Comparison of ENCODE assay signal across 7 cellular contexts in genomic region chr1:198088360-198089071, GRCh38.
A peak's percentile ranks its signal among the peaks of the same experiment; 100 is the strongest.
DNase-seq lines count a peak whose midpoint lies in the region; ATAC-seq, FAIRE-seq and TF ChIP-seq lines count a peak whose summit lies in the region.

No MANE protein-coding gene starts in this region.

- no peaks in the 10 kb centered on the region for H3K79me1 ChIP-seq in H1 (ENCODE audit: low read depth, low read length)

- no peak overlapping the region for H4K91ac ChIP-seq in H1 (replicated peaks; ENCODE audit: insufficient read length, low read length)

- ATAC-seq in naive B cell (ENCODE audit: low read depth in 2 of 2) (peak in 1 of 2 donors; percentile 27), HG03442 (IDR thresholded peaks at IDR 0.05; ENCODE audit: unreplicated experiment) (no peak)

- no peak overlapping the region for H2AK5ac ChIP-seq in H1 (ENCODE audit: low read depth, low read length)

- TF ChIP-seq EP300 in H1 (IDR thresholded peaks at IDR 0.05; ENCODE audit: borderline replicate concordance in 1 of 2, low read depth in 2 of 2, low read length in 2 of 2), result no peak

- H4K20me1 ChIP-seq in PC-9 (ENCODE audit: insufficient read depth) (no peaks in the 10 kb centered on the region), H1 (replicated peaks in 1 of 2; ENCODE audit: control insufficient read depth in 1 of 2, insufficient read depth in 2 of 2, low read length in 2 of 2) (no peaks in the 10 kb centered on the region)

- peak; percentile 81 for FAIRE-seq in H1 (lab: Jason Lieb, UNC)

- no peak for TF ChIP-seq POLR2A in H1 (IDR thresholded peaks at IDR 0.05; ENCODE audit: control extremely low read depth in 1 of 2, low read depth in 2 of 2, low read length in 2 of 2)

- no peak overlapping the region for H3K56ac ChIP-seq in H1 (replicated peaks; ENCODE audit: insufficient read length, low read depth, low read length)

- H2BK120ac ChIP-seq in H1 (replicated peaks; ENCODE audit: low read depth, low read length), result no peak overlapping the region

- TF ChIP-seq CTCF in PC-9 (conservative IDR thresholded peaks at IDR 0.05) (peak; percentile 75), H1 (IDR thresholded peaks at IDR 0.05; ENCODE audit: control extremely low read depth in 1 of 3, insufficient read depth in 1 of 3, low read depth in 1 of 3, low read length in 3 of 3) (peak in 2 of 3 experiments; percentile 26 to 52; a peak in 2 of 4 replicates)

- no TSS peak for BruUV-seq in PC-9 (replicated peaks; lab: Mats Ljungman, UMichigan)

- peak; percentile 65 for DNase-seq in ELR (ENCODE audit: low read depth)
- peak; percentile 35 for DNase-seq in H7
- peak in 1 of 2 experiments; percentile 16 for DNase-seq in PC-9
- no peak for DNase-seq in H1 (ENCODE audit: low read depth in 1 of 2, low spot score in 2 of 2)
- DNase-seq in naive B cell, result peak; percentile 25
- DNase-seq in amygdala (lab: John Stamatoyannopoulos, UW), result no peak

- peaks cover 0 to 5% (median 0%) of the 10 kb centered on the region in 3 donors for H3K27me3 Mint-ChIP-seq in naive B cell

- peak overlapping the region in 1 of 6 donors; percentile 28 for H3K27ac Mint-ChIP-seq in naive B cell

- H3K4me3 Mint-ChIP-seq in naive B cell, result peak overlapping the region in 1 of 8 donors; percentile 58

- no peak overlapping the region for H2BK12ac ChIP-seq in H1 (ENCODE audit: low read depth, low read length)

- H3K79me2 ChIP-seq in PC-9 (ENCODE audit: low read depth) (no peaks in the 10 kb centered on the region), H1 (ENCODE audit: control insufficient read depth in 1 of 2, insufficient read depth in 2 of 2, low read length in 2 of 2) (no peaks in the 10 kb centered on the region)

- H3K23ac ChIP-seq in H1 (ENCODE audit: insufficient read length), result no peak overlapping the region

- H3K9ac ChIP-seq in H1 (replicated peaks in 1 of 4; ENCODE audit: extremely low read depth in 1 of 4, low read depth in 3 of 4, low read length in 3 of 4), result no peak overlapping the region

- POLR2A ChIA-PET in PC-9 (lab: Charles Lee; ENCODE audit: unreplicated experiment), result no interaction called here
- POLR2A ChIA-PET in H1 (lab: Charles Lee; ENCODE audit: partially characterized antibody), result no interaction called here

- no peak overlapping the region for H4K5ac ChIP-seq in H1 (ENCODE audit: insufficient read length, low read depth, low read length)

- H3K27me3 ChIP-seq in H7 (ENCODE audit: control insufficient read depth, insufficient read depth, low read length) (no peaks in the 10 kb centered on the region), PC-9 (ENCODE audit: insufficient read depth, low read depth) (no peaks in the 10 kb centered on the region), H1 (replicated peaks in 1 of 4; ENCODE audit: control insufficient read depth in 3 of 4, extremely low read depth in 1 of 4, insufficient read depth in 3 of 4, low read length in 3 of 4) (no peaks in the 10 kb centered on the region)

- H3K36me3 ChIP-seq in H7 (replicated peaks; ENCODE audit: control insufficient read depth, insufficient read depth, low read length), result no peaks in the 10 kb centered on the region
- no peaks in the 10 kb centered on the region for H3K36me3 ChIP-seq in PC-9 (ENCODE audit: low read depth)
- H3K36me3 ChIP-seq in H1 (ENCODE audit: control insufficient read depth in 2 of 4, insufficient read depth in 4 of 4, low read length in 3 of 4), result no peaks in the 10 kb centered on the region

- H2BK5ac ChIP-seq in H1 (ENCODE audit: low read depth, low read length), result no peak overlapping the region

- no peaks in the 10 kb centered on the region for H3K9me2 ChIP-seq in PC-9 (ENCODE audit: insufficient read depth)

- H3K18ac ChIP-seq in H1 (ENCODE audit: extremely low read depth, low read length), result no peak overlapping the region

- H3K27ac ChIP-seq in PC-9 (no peak overlapping the region), H1 (ENCODE audit: low read depth, low read length) (no peak overlapping the region)

- no peak overlapping the region for H3K14ac ChIP-seq in H1 (ENCODE audit: insufficient read length)

- CTCF ChIA-PET in PC-9 (lab: Charles Lee) (interaction anchor here (1.0 kb wide), 1 partner anchor 67 kb away, joined by 3 read pairs; no protein-coding TSS in a partner anchor), H1 (lab: Charles Lee; ENCODE audit: partially characterized antibody) (interaction anchor here (0.6 to 5.6 kb wide), 17 partner anchors 9 to 559 kb away, joined by 3 to 29 read pairs (median 4); no protein-coding TSS in a partner anchor)

- no peaks in the 10 kb centered on the region for H3K23me2 ChIP-seq in H1 (ENCODE audit: low read depth, low read length)

- no peaks in the 10 kb centered on the region for H3K9me3 ChIP-seq in PC-9 (ENCODE audit: insufficient read depth, low read depth)
- no peaks in the 10 kb centered on the region for H3K9me3 ChIP-seq in H1 (ENCODE audit: insufficient read depth in 2 of 2, low read depth in 1 of 2, low read length in 1 of 2)

- H3K9me3 Mint-ChIP-seq in naive B cell, result no peaks in the 10 kb centered on the region

- no peak overlapping the region for H3K4me3 ChIP-seq in H7 (ENCODE audit: insufficient read depth, low read depth, low read length)
- H3K4me3 ChIP-seq in PC-9, result no peak overlapping the region
- no peak overlapping the region for H3K4me3 ChIP-seq in H1 (ENCODE audit: extremely low read depth in 1 of 4, insufficient read depth in 2 of 4, low read depth in 3 of 4, low read length in 4 of 4)

- H4K8ac ChIP-seq in H1 (ENCODE audit: extremely low read depth, insufficient read depth, low read length), result no peak overlapping the region

- H3K36me3 Mint-ChIP-seq in naive B cell, result no peaks in the 10 kb centered on the region

- no peak overlapping the region for H2AFZ ChIP-seq in PC-9
- peak overlapping the region; percentile 95 for H2AFZ ChIP-seq in H1 (ENCODE audit: low read length)

- H2BK20ac ChIP-seq in H1 (ENCODE audit: low read length), result no peak overlapping the region

- H3F3A ChIP-seq in PC-9 (ENCODE audit: insufficient read depth, low read depth), result no peaks in the 10 kb centered on the region

- H3K4me1 ChIP-seq in PC-9 (replicated peaks; ENCODE audit: insufficient read depth), result no peaks in the 10 kb centered on the region
- peaks cover 0 to 5% (median 0%) of the 10 kb centered on the region in 4 experiments; a peak in 1 of 7 replicates for H3K4me1 ChIP-seq in H1 (replicated peaks in 1 of 4; ENCODE audit: control insufficient read depth in 3 of 4, insufficient read depth in 4 of 4, low read length in 3 of 4)

- TF ChIP-seq RAD21 in H1 (IDR thresholded peaks at IDR 0.05 in 1 of 2, conservative IDR thresholded peaks at IDR 0.05 in 1 of 2; ENCODE audit: low read depth in 2 of 2, low read length in 2 of 2), result peak; percentile 66 to 67

- H3K4ac ChIP-seq in H1 (replicated peaks; ENCODE audit: insufficient read length, low read depth, low read length), result no peak overlapping the region

- WGBS in H1 (ENCODE audit: extremely low coverage in 1 of 2, insufficient coverage in 1 of 2, insufficient read length in 1 of 2, insufficient replicate concordance in 2 of 2, low coverage in 1 of 2, low lambda C conversion rate in 2 of 2, missing lambda C conversion rate in 1 of 2), 2 experiments, result 58% methylated on average over 4 of the region's 4 CpGs; no CpG with 5 or more reads in 1 of the 2 experiments

- H3K4me1 Mint-ChIP-seq in naive B cell, result peaks cover 0 to 2% (median 0%) of the 10 kb centered on the region in 3 donors

- H3K4me2 ChIP-seq in PC-9 (no peak overlapping the region), H1 (ENCODE audit: insufficient read depth in 1 of 2, low read depth in 2 of 2, low read length in 2 of 2) (no peak overlapping the region)

- intact Hi-C loops in PC-9 (cut with micrococcal nuclease; ENCODE audit: unreplicated experiment), result loop anchor here (1.0 to 10.0 kb wide), 5 partner anchors 49 to 469 kb away; partner anchors contain the start of gene NEK7

- no peak overlapping the region for H2BK15ac ChIP-seq in H1 (ENCODE audit: low read length)

TF ChIP-seq in H1, 55 proteins besides CTCF, POLR2A, EP300 and RAD21:
- no peak for TF ChIP-seq SIN3A (conservative IDR thresholded peaks at IDR 0.05 in 1 of 2, IDR thresholded peaks at IDR 0.05 in 1 of 2; ENCODE audit: low read depth in 1 of 2, low read length in 2 of 2)
- TF ChIP-seq NANOG (IDR thresholded peaks at IDR 0.05; ENCODE audit: insufficient read depth, low read depth, low read length, poor library complexity, severe bottlenecking), result no peak
- TF ChIP-seq ASH2L (IDR thresholded peaks at IDR 0.05; ENCODE audit: low read length), result no peak
- no peak for TF ChIP-seq KDM5A (IDR thresholded peaks at IDR 0.05; ENCODE audit: low read length)
- TF ChIP-seq SP4 (IDR thresholded peaks at IDR 0.05; ENCODE audit: low read length), result no peak
- no peak for TF ChIP-seq BCL11A (IDR thresholded peaks at IDR 0.05; ENCODE audit: low read depth in 2 of 2, low read length in 2 of 2)
- TF ChIP-seq YY1 (IDR thresholded peaks at IDR 0.05; ENCODE audit: low read depth, low read length), result no peak
- no peak for TF ChIP-seq BRCA1 (IDR thresholded peaks at IDR 0.05; ENCODE audit: low read depth, low read length)
- TF ChIP-seq CHD2 (IDR thresholded peaks at IDR 0.05; ENCODE audit: low read length), result no peak
- TF ChIP-seq CREB1 (IDR thresholded peaks at IDR 0.05), result no peak

Comparison
In these comparisons a context has a peak if more than half of its experiments do, and no peak if none do; other contexts are left out.
1. DNase-seq: peak in ELR (single experiment), H7 (single experiment) and naive B cell (single experiment); none in H1 (0 of 2) and amygdala (0 of 56).